1 cellular context compared by ENCODE assay signal in the genomic region with DNA sequence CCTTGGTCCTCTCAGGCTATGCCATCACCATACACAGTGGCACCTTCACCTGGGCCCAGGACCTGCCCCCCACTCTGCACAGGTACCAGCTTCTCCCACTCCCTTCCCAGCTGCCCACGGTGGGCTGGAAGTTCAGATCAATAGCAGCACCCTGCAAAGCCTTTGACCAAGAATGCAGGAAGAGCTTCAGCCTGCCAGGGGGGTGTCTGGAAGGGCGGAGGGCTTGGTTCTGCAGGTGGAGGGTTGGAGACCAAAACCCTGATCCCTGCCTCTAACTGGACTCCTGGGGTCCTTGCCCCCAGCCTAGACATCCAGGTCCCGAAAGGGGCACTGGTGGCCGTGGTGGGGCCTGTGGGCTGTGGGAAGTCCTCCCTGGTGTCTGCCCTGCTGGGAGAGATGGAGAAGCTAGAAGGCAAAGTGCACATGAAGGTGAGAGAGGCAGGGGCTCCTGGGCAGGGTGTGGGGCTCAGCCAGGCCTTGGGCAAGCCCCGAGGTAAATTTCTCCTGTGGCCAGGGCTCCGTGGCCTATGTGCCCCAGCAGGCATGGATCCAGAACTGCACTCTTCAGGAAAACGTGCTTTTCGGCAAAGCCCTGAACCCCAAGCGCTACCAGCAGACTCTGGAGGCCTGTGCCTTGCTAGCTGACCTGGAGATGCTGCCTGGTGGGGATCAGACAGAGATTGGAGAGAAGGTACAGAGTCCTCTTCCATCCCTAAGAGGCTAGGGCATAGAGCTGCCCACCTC.
TF ChIP-seq lines count a peak whose summit lies in the region.

No MANE protein-coding gene starts in this region.

TF ChIP-seq in HCT116, 20 proteins besides CTCF, POLR2A, EP300 and RAD21:
- 0 out of 2 replicates have a peak, but pooled peaks have one; percentile 17 for TF ChIP-seq POLR2AphosphoS5 (IDR thresholded peaks at IDR 0.05; ENCODE audit: low read depth, low read length)
- no peak for TF ChIP-seq CBX3 (IDR thresholded peaks at IDR 0.05; ENCODE audit: low read depth)
- peak; percentile 62; the same call in 1 of the 2 replicates for TF ChIP-seq ZFX (IDR thresholded peaks at IDR 0.05)
- TF ChIP-seq SIN3A (IDR thresholded peaks at IDR 0.05; ENCODE audit: low read depth): no peak
- no peak for TF ChIP-seq EGR1 (IDR thresholded peaks at IDR 0.05; ENCODE audit: low read depth)
